In the genomic region with DNA sequence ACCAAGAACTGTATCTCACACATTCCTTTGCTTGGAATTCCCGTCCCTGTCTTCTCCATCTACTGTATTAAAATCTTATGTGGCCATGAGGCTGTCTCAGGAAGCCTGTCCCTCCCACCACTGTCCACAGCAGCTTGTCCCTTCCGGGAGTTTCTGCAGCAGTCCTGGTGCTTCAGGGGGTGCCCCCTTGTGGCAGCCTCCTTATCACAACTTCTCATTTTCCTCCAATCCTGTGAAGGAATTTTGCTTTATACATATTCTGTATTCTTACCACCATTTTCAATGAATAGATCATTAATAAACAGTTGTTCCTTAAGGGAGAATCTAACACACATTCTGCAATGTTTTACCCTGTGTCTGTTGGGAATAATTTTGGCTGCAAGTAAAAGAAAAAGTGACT, we compare ENCODE assay signal across 10 cellular contexts.
DNase-seq lines count a peak whose midpoint lies in the region; ATAC-seq and TF ChIP-seq lines count a peak whose summit lies in the region.
"Had no signal": no experiment of that assay in that cellular context is flagged by ENCODE, and none has a peak within 500 bp of the region (broad histone marks: within the 10 kb centered on the region; RNA-seq: fewer than 3 reads in every experiment).

No MANE protein-coding gene starts in this region.

- TF ChIP-seq EP300 in transverse colon (IDR thresholded peaks at IDR 0.05; ENCODE audit: low read depth), result no peak

- H3K27me3 ChIP-seq in breast epithelium, result no peaks in the 10 kb centered on the region
- 0 out of 2 replicates have a peak, but pooled peaks cover 2% of the 10 kb centered on the region for H3K27me3 ChIP-seq in MG63
- H3K27me3 ChIP-seq in endodermal cell (ENCODE audit: control insufficient read depth, insufficient read depth, low read length, poor library complexity, severe bottlenecking), result no peaks in the 10 kb centered on the region
- H3K27me3 ChIP-seq in transverse colon, result no peaks in the 10 kb centered on the region

- H3K4me3 Mint-ChIP-seq in MCF 10A (ENCODE audit: unreplicated experiment) (no peak overlapping the region), endodermal cell (no peak overlapping the region)
- H3K4me3 Mint-ChIP-seq in activated naive CD4-positive, alpha-beta T cell treated with anti-CD3 and anti-CD28 coated beads, Interleukin-2, amount 10 ng/mL, durations not matched to agents 7 days and 5 days, result no peak overlapping the region

- POLR2A ChIA-PET in MCF 10A (lab: Yijun Ruan, JAX), result no interaction called here

- CTCF ChIA-PET in MCF 10A (lab: Yijun Ruan, JAX), result interaction anchor here (1.1 to 1.8 kb wide), 3 partner anchors 8 to 47 kb away, joined by 3 to 8 read pairs (median 7); no protein-coding TSS in a partner anchor
- CTCF ChIA-PET in activated naive CD4-positive, alpha-beta T cell treated with anti-CD3 and anti-CD28 coated beads, Interleukin-2, amount 10 ng/mL, durations not matched to agents 7 days and 5 days (lab: Charles Lee), result no interaction called here

- H3K4me1 Mint-ChIP-seq in MCF 10A (ENCODE audit: insufficient read depth, unreplicated experiment) (peaks cover 10% of the 10 kb centered on the region), endodermal cell (no peaks in the 10 kb centered on the region)
- H3K4me1 Mint-ChIP-seq in activated naive CD4-positive, alpha-beta T cell treated with anti-CD3 and anti-CD28 coated beads, Interleukin-2, amount 10 ng/mL, durations not matched to agents 7 days and 5 days, result no peaks in the 10 kb centered on the region

- H3K27me3 Mint-ChIP-seq in MCF 10A (ENCODE audit: insufficient read depth, unreplicated experiment) (no peaks in the 10 kb centered on the region), endodermal cell (ENCODE audit: insufficient read depth) (peaks cover 7% of the 10 kb centered on the region)
- no peaks in the 10 kb centered on the region for H3K27me3 Mint-ChIP-seq in activated naive CD4-positive, alpha-beta T cell treated with anti-CD3 and anti-CD28 coated beads, Interleukin-2, amount 10 ng/mL, durations not matched to agents 7 days and 5 days

- H3K4me3 ChIP-seq in breast epithelium, result no peak overlapping the region
- H3K4me3 ChIP-seq in MG63, result no peak overlapping the region
- no peak overlapping the region for H3K4me3 ChIP-seq in endodermal cell (ENCODE audit: low read length)
- H3K4me3 ChIP-seq in transverse colon, result no peak overlapping the region
- H3K4me3 ChIP-seq: coronary artery had no signal

- in situ Hi-C loops in transverse colon (cut with MboI; ENCODE audit: low pct_ligation_motif_present in 1 of 4, low pct_unique_long_range_greater_than_20kb in 1 of 4, low sequenced_read_pairs in 3 of 4), result no loop called here

- H3K36me3 Mint-ChIP-seq in MCF 10A (ENCODE audit: insufficient read depth, unreplicated experiment) (no peaks in the 10 kb centered on the region), endodermal cell (ENCODE audit: low read depth) (no peaks in the 10 kb centered on the region)
- no peaks in the 10 kb centered on the region for H3K36me3 Mint-ChIP-seq in activated naive CD4-positive, alpha-beta T cell treated with anti-CD3 and anti-CD28 coated beads, Interleukin-2, amount 10 ng/mL, durations not matched to agents 7 days and 5 days

- TF ChIP-seq POLR2A in breast epithelium (IDR thresholded peaks at IDR 0.05), result no peak
- no peak for TF ChIP-seq POLR2A in transverse colon (IDR thresholded peaks at IDR 0.05)

- peak; percentile 31 for DNase-seq in MCF 10A (ENCODE audit: unreplicated experiment)
- no peak for DNase-seq in breast epithelium (ENCODE audit: low spot score in 2 of 2)
- peak; percentile 27 for DNase-seq in MG63
- DNase-seq in endodermal cell, result peak; percentile 78
- peak; percentile 8 for DNase-seq in transverse colon
- DNase-seq in mesenteric fat pad (ENCODE audit: low spot score), result no peak
- DNase-seq in activated naive CD4-positive, alpha-beta T cell treated with anti-CD3 and anti-CD28 coated beads, Interleukin-2, amount 10 ng/mL, durations not matched to agents 7 days and 5 days, result no peak
- DNase-seq: activated T-cell treated with anti-CD3 and anti-CD28 coated beads for 4 hours had no signal

- H3K27ac Mint-ChIP-seq in MCF 10A (ENCODE audit: low read depth, unreplicated experiment), result no peak overlapping the region
- no peak overlapping the region for H3K27ac Mint-ChIP-seq in endodermal cell
- no peak overlapping the region for H3K27ac Mint-ChIP-seq in activated naive CD4-positive, alpha-beta T cell treated with anti-CD3 and anti-CD28 coated beads, Interleukin-2, amount 10 ng/mL, durations not matched to agents 7 days and 5 days

- H3K27ac ChIP-seq in breast epithelium, result no peak overlapping the region
- H3K27ac ChIP-seq in endodermal cell (ENCODE audit: low read depth, low read length), result no peak overlapping the region
- no peak overlapping the region for H3K27ac ChIP-seq in transverse colon
- H3K27ac ChIP-seq: coronary artery had no signal

- no peaks in the 10 kb centered on the region for H3K36me3 ChIP-seq in breast epithelium
- H3K36me3 ChIP-seq in MG63, result no peaks in the 10 kb centered on the region
- H3K36me3 ChIP-seq in endodermal cell (ENCODE audit: control insufficient read depth, insufficient read depth, low read length), result no peaks in the 10 kb centered on the region
- H3K36me3 ChIP-seq in transverse colon, result no peaks in the 10 kb centered on the region

- no peak overlapping the region for H3K9ac ChIP-seq in endodermal cell (ENCODE audit: extremely low read depth, low read length, poor library complexity, severe bottlenecking)

- TF ChIP-seq CTCF in MCF 10A (IDR thresholded peaks at IDR 0.05; ENCODE audit: unreplicated experiment), result peak; percentile 37
- TF ChIP-seq CTCF in breast epithelium (IDR thresholded peaks at IDR 0.05), result no peak
- TF ChIP-seq CTCF in endodermal cell (conservative IDR thresholded peaks at IDR 0.05), result peak; percentile 81
- peak in 1 of 5 experiments; percentile 16 for TF ChIP-seq CTCF in transverse colon (IDR thresholded peaks at IDR 0.05)

- no peak for ATAC-seq in GM19023 (IDR thresholded peaks at IDR 0.05; ENCODE audit: unreplicated experiment)

- 87 to 100% methylated on average over 1 to 2 of the region's 2 CpGs for WGBS in endodermal cell (ENCODE audit: insufficient coverage in 1 of 2, insufficient read length in 1 of 2), 2 experiments
- WGBS in transverse colon (ENCODE audit: low coverage in 1 of 2), 2 donors, result 46% methylated on average over 2 of the region's 2 CpGs; no CpG with 5 or more reads in 1 of the 2 donors

- H3K9me3 Mint-ChIP-seq in MCF 10A (ENCODE audit: unreplicated experiment) (no peaks in the 10 kb centered on the region), endodermal cell (no peaks in the 10 kb centered on the region)
- H3K9me3 Mint-ChIP-seq in activated naive CD4-positive, alpha-beta T cell treated with anti-CD3 and anti-CD28 coated beads, Interleukin-2, amount 10 ng/mL, durations not matched to agents 7 days and 5 days, result no peaks in the 10 kb centered on the region

- BruUV-seq in MCF 10A (replicated peaks; lab: Mats Ljungman, UMichigan), result no TSS peak

- H3K9me3 ChIP-seq in breast epithelium (no peaks in the 10 kb centered on the region), MG63 (no peaks in the 10 kb centered on the region), endodermal cell (ENCODE audit: control insufficient read depth, low read length) (no peaks in the 10 kb centered on the region), transverse colon (no peaks in the 10 kb centered on the region)

- intact Hi-C loops in MCF 10A (cut with micrococcal nuclease) (no loop called here), breast epithelium (cut with DNase I; ENCODE audit: low total_unique reads) (no loop called here), transverse colon (cut with DNase I; ENCODE audit: low total_unique reads) (no loop called here)

- no peaks in the 10 kb centered on the region for H3K4me1 ChIP-seq in breast epithelium
- no peaks in the 10 kb centered on the region for H3K4me1 ChIP-seq in endodermal cell (ENCODE audit: control insufficient read depth, insufficient read depth, low read length)
- H3K4me1 ChIP-seq in transverse colon, result no peaks in the 10 kb centered on the region

Comparison
In these comparisons a context has a peak if more than half of its experiments do, and no peak if none do; other contexts are left out.
1. DNase-seq: peak in MCF 10A (single experiment), MG63 (single experiment), endodermal cell (single experiment) and transverse colon (single experiment); none in breast epithelium (0 of 2), mesenteric fat pad (single experiment) and activated naive CD4-positive, alpha-beta T cell treated with anti-CD3 and anti-CD28 coated beads, Interleukin-2, amount 10 ng/mL, durations not matched to agents 7 days and 5 days (single experiment).
2. CTCF ChIP-seq: peak in MCF 10A (single experiment) and endodermal cell (single experiment); none in breast epithelium (0 of 3).